In the genomic region with DNA sequence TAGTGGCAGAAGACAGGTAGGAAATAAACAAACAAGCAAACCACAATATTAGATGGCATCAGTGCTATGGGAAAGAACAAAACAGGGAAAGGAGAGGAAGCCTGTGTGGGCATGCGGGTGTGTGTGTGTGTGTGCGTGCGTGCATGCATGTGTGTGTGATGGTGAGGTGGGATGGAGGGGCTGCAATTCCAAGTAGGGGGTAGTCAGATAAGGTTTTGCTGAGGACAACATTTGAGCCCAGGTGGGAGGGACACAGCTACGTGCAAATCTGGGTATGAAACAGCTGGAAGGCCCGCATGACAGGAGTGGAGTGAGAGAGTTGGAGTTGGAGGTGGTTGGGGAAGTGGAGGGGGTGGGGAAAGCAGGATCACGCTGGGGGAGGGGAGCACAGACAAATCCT, we compare ENCODE assay signal across 2 cellular contexts.
TF ChIP-seq lines count a peak whose summit lies in the region.

No MANE protein-coding gene starts in this region.

TF ChIP-seq in GM23338, 12 proteins besides CTCF, POLR2A, EP300 and RAD21 (continued from another document):
- TF ChIP-seq, protein P1, sequence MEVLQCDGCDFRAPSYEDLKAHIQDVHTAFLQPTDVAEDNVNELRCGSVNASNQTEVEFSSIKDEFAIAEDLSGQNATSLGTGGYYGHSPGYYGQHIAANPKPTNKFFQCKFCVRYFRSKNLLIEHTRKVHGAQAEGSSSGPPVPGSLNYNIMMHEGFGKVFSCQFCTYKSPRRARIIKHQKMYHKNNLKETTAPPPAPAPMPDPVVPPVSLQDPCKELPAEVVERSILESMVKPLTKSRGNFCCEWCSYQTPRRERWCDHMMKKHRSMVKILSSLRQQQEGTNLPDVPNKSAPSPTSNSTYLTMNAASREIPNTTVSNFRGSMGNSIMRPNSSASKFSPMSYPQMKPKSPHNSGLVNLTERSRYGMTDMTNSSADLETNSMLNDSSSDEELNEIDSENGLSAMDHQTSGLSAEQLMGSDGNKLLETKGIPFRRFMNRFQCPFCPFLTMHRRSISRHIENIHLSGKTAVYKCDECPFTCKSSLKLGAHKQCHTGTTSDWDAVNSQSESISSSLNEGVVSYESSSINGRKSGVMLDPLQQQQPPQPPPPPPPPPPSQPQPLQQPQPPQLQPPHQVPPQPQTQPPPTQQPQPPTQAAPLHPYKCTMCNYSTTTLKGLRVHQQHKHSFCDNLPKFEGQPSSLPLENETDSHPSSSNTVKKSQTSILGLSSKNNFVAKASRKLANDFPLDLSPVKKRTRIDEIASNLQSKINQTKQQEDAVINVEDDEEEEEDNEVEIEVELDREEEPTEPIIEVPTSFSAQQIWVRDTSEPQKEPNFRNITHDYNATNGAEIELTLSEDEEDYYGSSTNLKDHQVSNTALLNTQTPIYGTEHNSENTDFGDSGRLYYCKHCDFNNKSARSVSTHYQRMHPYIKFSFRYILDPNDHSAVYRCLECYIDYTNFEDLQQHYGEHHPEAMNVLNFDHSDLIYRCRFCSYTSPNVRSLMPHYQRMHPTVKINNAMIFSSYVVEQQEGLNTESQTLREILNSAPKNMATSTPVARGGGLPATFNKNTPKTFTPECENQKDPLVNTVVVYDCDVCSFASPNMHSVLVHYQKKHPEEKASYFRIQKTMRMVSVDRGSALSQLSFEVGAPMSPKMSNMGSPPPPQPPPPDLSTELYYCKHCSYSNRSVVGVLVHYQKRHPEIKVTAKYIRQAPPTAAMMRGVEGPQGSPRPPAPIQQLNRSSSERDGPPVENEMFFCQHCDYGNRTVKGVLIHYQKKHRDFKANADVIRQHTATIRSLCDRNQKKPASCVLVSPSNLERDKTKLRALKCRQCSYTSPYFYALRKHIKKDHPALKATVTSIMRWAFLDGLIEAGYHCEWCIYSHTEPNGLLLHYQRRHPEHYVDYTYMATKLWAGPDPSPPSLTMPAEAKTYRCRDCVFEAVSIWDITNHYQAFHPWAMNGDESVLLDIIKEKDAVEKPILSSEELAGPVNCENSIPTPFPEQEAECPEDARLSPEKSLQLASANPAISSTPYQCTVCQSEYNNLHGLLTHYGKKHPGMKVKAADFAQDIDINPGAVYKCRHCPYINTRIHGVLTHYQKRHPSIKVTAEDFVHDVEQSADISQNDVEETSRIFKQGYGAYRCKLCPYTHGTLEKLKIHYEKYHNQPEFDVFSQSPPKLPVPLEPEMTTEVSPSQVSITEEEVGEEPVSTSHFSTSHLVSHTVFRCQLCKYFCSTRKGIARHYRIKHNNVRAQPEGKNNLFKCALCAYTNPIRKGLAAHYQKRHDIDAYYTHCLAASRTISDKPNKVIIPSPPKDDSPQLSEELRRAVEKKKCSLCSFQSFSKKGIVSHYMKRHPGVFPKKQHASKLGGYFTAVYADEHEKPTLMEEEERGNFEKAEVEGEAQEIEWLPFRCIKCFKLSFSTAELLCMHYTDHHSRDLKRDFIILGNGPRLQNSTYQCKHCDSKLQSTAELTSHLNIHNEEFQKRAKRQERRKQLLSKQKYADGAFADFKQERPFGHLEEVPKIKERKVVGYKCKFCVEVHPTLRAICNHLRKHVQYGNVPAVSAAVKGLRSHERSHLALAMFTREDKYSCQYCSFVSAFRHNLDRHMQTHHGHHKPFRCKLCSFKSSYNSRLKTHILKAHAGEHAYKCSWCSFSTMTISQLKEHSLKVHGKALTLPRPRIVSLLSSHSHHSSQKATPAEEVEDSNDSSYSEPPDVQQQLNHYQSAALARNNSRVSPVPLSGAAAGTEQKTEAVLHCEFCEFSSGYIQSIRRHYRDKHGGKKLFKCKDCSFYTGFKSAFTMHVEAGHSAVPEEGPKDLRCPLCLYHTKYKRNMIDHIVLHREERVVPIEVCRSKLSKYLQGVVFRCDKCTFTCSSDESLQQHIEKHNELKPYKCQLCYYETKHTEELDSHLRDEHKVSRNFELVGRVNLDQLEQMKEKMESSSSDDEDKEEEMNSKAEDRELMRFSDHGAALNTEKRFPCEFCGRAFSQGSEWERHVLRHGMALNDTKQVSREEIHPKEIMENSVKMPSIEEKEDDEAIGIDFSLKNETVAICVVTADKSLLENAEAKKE (CRISPR knock-in tag; IDR thresholded peaks at IDR 0.05) = no peak
- TF ChIP-seq ZNF331 (CRISPR knock-in tag; IDR thresholded peaks at IDR 0.05; ENCODE audit: low read depth) = no peak

TF ChIP-seq in WTC11, 78 proteins besides CTCF, POLR2A, EP300 and RAD21 (continued from another document):
- no peak for TF ChIP-seq STAT6 (CRISPR knock-in tag; conservative IDR thresholded peaks at IDR 0.05; ENCODE audit: low read depth)
- TF ChIP-seq E2F1 (CRISPR knock-in tag; IDR thresholded peaks at IDR 0.05) = no peak
- no peak for TF ChIP-seq FOXK1 (CRISPR knock-in tag; IDR thresholded peaks at IDR 0.05)
- TF ChIP-seq, protein P2, sequence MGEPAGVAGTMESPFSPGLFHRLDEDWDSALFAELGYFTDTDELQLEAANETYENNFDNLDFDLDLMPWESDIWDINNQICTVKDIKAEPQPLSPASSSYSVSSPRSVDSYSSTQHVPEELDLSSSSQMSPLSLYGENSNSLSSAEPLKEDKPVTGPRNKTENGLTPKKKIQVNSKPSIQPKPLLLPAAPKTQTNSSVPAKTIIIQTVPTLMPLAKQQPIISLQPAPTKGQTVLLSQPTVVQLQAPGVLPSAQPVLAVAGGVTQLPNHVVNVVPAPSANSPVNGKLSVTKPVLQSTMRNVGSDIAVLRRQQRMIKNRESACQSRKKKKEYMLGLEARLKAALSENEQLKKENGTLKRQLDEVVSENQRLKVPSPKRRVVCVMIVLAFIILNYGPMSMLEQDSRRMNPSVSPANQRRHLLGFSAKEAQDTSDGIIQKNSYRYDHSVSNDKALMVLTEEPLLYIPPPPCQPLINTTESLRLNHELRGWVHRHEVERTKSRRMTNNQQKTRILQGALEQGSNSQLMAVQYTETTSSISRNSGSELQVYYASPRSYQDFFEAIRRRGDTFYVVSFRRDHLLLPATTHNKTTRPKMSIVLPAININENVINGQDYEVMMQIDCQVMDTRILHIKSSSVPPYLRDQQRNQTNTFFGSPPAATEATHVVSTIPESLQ (CRISPR knock-in tag; IDR thresholded peaks at IDR 0.05) = no peak
- no peak for TF ChIP-seq IRF2 (CRISPR knock-in tag; IDR thresholded peaks at IDR 0.05; ENCODE audit: borderline replicate concordance, low read depth)
- TF ChIP-seq HMGXB4 (CRISPR knock-in tag; IDR thresholded peaks at IDR 0.05) = no peak
- TF ChIP-seq ETV6 (CRISPR knock-in tag; IDR thresholded peaks at IDR 0.05) = no peak
- no peak for TF ChIP-seq ZNF396 (CRISPR knock-in tag; IDR thresholded peaks at IDR 0.05; ENCODE audit: borderline replicate concordance)
- TF ChIP-seq, protein P3, sequence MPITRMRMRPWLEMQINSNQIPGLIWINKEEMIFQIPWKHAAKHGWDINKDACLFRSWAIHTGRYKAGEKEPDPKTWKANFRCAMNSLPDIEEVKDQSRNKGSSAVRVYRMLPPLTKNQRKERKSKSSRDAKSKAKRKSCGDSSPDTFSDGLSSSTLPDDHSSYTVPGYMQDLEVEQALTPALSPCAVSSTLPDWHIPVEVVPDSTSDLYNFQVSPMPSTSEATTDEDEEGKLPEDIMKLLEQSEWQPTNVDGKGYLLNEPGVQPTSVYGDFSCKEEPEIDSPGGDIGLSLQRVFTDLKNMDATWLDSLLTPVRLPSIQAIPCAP (CRISPR knock-in tag; IDR thresholded peaks at IDR 0.05) = no peak
- no peak for TF ChIP-seq ATF1 (CRISPR knock-in tag; IDR thresholded peaks at IDR 0.05)
- no peak for TF ChIP-seq NR3C1 (CRISPR knock-in tag; conservative IDR thresholded peaks at IDR 0.05; ENCODE audit: low read depth)
- TF ChIP-seq NR1H2 (CRISPR knock-in tag; IDR thresholded peaks at IDR 0.05) = no peak
TF ChIP-seq in WTC11: peak in this region for 0.
